35 cellular contexts compared by ENCODE assay signal in genomic region chr3:73203633-73204032, GRCh38.
"Had no signal": no experiment of that assay in that cellular context is flagged by ENCODE, and none has a peak within 500 bp of the region (broad histone marks: within the 10 kb centered on the region; RNA-seq: fewer than 3 reads in every experiment).

No MANE protein-coding gene starts in this region.

- H3K27me3 ChIP-seq: MG63 had no signal

- H3K4me3 ChIP-seq: MG63 had no signal

- H3K9me3 ChIP-seq: MG63 had no signal

- H3K36me3 ChIP-seq: MG63 had no signal

- DNase-seq: Kasumi-1, MG63, MM.1S, MV-4-11, NCI-H1048, NCI-H1092, NCI-H1092 treated with DMSO at 0.1 percent for 48 hours, NCI-H1105, NCI-H1105 treated with DMSO at 0.1 percent for 48 hours, NCI-H1417, NCI-H1417 treated with DMSO at 0.1 percent for 48 hours, NCI-H1436, NCI-H1436 treated with DMSO at 0.1 percent for 48 hours, NCI-H146, NCI-H1694, NCI-H1694 treated with DMSO at 0.1 percent for 48 hours, NCI-H187, NCI-H1930, NCI-H2029, NCI-H2029 treated with DMSO at 0.1 percent for 48 hours, NCI-H2081, NCI-H2081 treated with DMSO at 0.1 percent for 48 hours, NCI-H2107, NCI-H2171, NCI-H2171 treated with DMSO at 0.1 percent for 48 hours, NCI-H2227 treated with DMSO at 0.1 percent for 48 hours, NCI-H226, NCI-H345, NCI-H446, NCI-H446 treated with DMSO at 0.1 percent for 48 hours, NCI-H510A, NCI-H510A treated with DMSO at 0.1 percent for 48 hours, NCI-H524, NCI-H524 treated with DMSO at 0.1 percent for 48 hours, NCI-H526 had no signal
